In genomic region chr22:19766506-19767426, GRCh38 we compare ENCODE assay signal across 9 cellular contexts. TPM values are rescaled to one million over a fixed set of nuclear protein-coding genes. Genes with fewer than 3 reads are reported as not detected.
DNase-seq lines count a peak whose midpoint lies in the region; ATAC-seq and TF ChIP-seq lines count a peak whose summit lies in the region.
"Had no signal": no experiment of that assay in that cellular context is flagged by ENCODE, and none has a peak within 500 bp of the region (broad histone marks: within the 10 kb centered on the region; RNA-seq: fewer than 3 reads in every experiment).

No MANE protein-coding gene starts in this region.

- H3K18ac ChIP-seq in neuronal stem cell (ENCODE audit: low read length) = peak overlapping the region; percentile 46

- no peak overlapping the region for H3K27ac ChIP-seq in neuronal stem cell (replicated peaks; ENCODE audit: low read length)

- peak overlapping the region; percentile 66 for H2AFZ ChIP-seq in neuronal stem cell (ENCODE audit: low read length)

- H3K36me3 ChIP-seq in neuronal stem cell (replicated peaks in 1 of 2; ENCODE audit: control insufficient read depth in 2 of 2, insufficient read depth in 2 of 2, low read length in 2 of 2) = no peaks in the 10 kb centered on the region

- no peak overlapping the region for H4K91ac ChIP-seq in neuronal stem cell (ENCODE audit: low read depth, low read length, poor library complexity)

- in situ Hi-C loops in GM13977 (cut with MboI; ENCODE audit: low pct_unique_long_range_greater_than_20kb, low sequenced_read_pairs, unreplicated experiment) (no loop called here), G401 (cut with HindIII; ENCODE audit: low sequenced_read_pairs) (loop anchor here (25.0 kb wide), 1 partner anchor 196 kb away; no protein-coding TSS in a partner anchor)

- H3K23ac ChIP-seq in neuronal stem cell (ENCODE audit: low read depth, low read length, poor library complexity) = peak overlapping the region; percentile 94

- DNase-seq in GM13977 (ENCODE audit: low spot score) (peak; percentile 73), UCSD-AML1 (lab: John Stamatoyannopoulos, UW; ENCODE audit: unreplicated experiment) (peak; percentile 89), dermis microvascular lymphatic vessel endothelial cell (ENCODE audit: low read depth in 2 of 2) (peak; percentile 80 to 85), neuronal stem cell (ENCODE audit: low spot score) (no peak), A172 (ENCODE audit: low spot score) (no peak), G401 (ENCODE audit: low spot score) (no peak)

- H4K8ac ChIP-seq in neuronal stem cell (ENCODE audit: low read depth, low read length) = no peak overlapping the region

- H2AK5ac ChIP-seq in neuronal stem cell (ENCODE audit: low read depth, low read length) = no peak overlapping the region

- peaks cover 11 to 13% of the 10 kb centered on the region in 2 donors for H3K4me1 ChIP-seq in neuronal stem cell (ENCODE audit: control insufficient read depth in 2 of 2, insufficient read depth in 1 of 2, low read depth in 1 of 2, low read length in 2 of 2)

- no peak overlapping the region for H3K4me3 ChIP-seq in neuronal stem cell (ENCODE audit: low read length in 2 of 2)
- H3K4me3 ChIP-seq: lung had no signal

- H3K9me3 ChIP-seq in neuronal stem cell (replicated peaks in 1 of 2; ENCODE audit: control insufficient read depth in 2 of 2, insufficient read depth in 1 of 2, low read depth in 1 of 2, low read length in 2 of 2) = peaks cover 9 to 16% of the 10 kb centered on the region in 2 donors

- no peak overlapping the region for H3K9ac ChIP-seq in neuronal stem cell (ENCODE audit: low read depth, low read length, poor library complexity)

- H2BK15ac ChIP-seq in neuronal stem cell (ENCODE audit: low read length) = peak overlapping the region; percentile 87

- peak overlapping the region; percentile 53 for H3K4me2 ChIP-seq in neuronal stem cell (ENCODE audit: insufficient read depth, low read length, poor library complexity, severe bottlenecking)

- H2BK12ac ChIP-seq in neuronal stem cell (ENCODE audit: low read length) = no peak overlapping the region

- no peak overlapping the region for H2BK5ac ChIP-seq in neuronal stem cell (ENCODE audit: low read length)

- peak; percentile 24 for TF ChIP-seq CTCF in GM13977 (IDR thresholded peaks at IDR 0.05; ENCODE audit: extremely low read depth, insufficient read depth, missing control alignments)

- H3K4ac ChIP-seq in neuronal stem cell (ENCODE audit: low read length) = no peak overlapping the region

- ATAC-seq in esophagus mucosa (no peak), GM19455 (IDR thresholded peaks at IDR 0.05; ENCODE audit: unreplicated experiment) (no peak)

- H3K79me1 ChIP-seq in neuronal stem cell (ENCODE audit: low read depth, low read length) = no peaks in the 10 kb centered on the region

- H3K14ac ChIP-seq in neuronal stem cell (ENCODE audit: low read length) = no peak overlapping the region

- WGBS in neuronal stem cell (ENCODE audit: extremely low coverage in 2 of 2, insufficient read length in 2 of 2, insufficient replicate concordance in 1 of 2), 2 donors = no CpG with 5 or more reads among the region's 105 CpGs

- H3K27me3 ChIP-seq in neuronal stem cell (ENCODE audit: control insufficient read depth in 3 of 3, insufficient read depth in 3 of 3, low read depth in 1 of 3, low read length in 3 of 3) = peaks cover 70 to 99% (median 82%) of the 10 kb centered on the region in 3 experiments

- no peak overlapping the region for H2BK120ac ChIP-seq in neuronal stem cell (ENCODE audit: low read depth, low read length)

RNA-seq across cellular contexts. Expression of gene TBX1, which starts 6.2 kb away (rescaled TPM):
- 30.4 and 62.8 TPM in 2 replicates for total RNA-seq in dermis microvascular lymphatic vessel endothelial cell
- polyA plus RNA-seq in neuronal stem cell (2013, experiment 1 of 2) = 0.31 TPM
- 0.26 TPM for polyA plus RNA-seq in neuronal stem cell (2013, experiment 2 of 2)
- 3.7 and 7.4 TPM in 2 replicates for total RNA-seq in A172 (2014; rRNA removed; shearing (Covaris generic))
- 1.1 TPM for total RNA-seq in esophagus mucosa
- 15.4 and 32.1 TPM in 2 replicates for total RNA-seq in G401 (2014; rRNA removed; shearing (Covaris generic))

RNA-seq across cellular contexts. Expression of gene GP1BB, which starts 43.4 kb away (rescaled TPM):
- total RNA-seq in dermis microvascular lymphatic vessel endothelial cell (2.7 and 5.3 TPM in 2 replicates), esophagus mucosa (2.0 TPM)
- 2.5 TPM for polyA plus RNA-seq in neuronal stem cell (2013, experiment 1 of 2)
- 2.6 TPM for polyA plus RNA-seq in neuronal stem cell (2013, experiment 2 of 2)
- 8.5 and 10.5 TPM in 2 replicates for total RNA-seq in A172 (2014; rRNA removed; shearing (Covaris generic))
- 3.2 and 4.7 TPM in 2 replicates for total RNA-seq in G401 (2014; rRNA removed; shearing (Covaris generic))

RNA-seq across cellular contexts. Expression of gene SEPTIN5, which starts 52.5 kb away (rescaled TPM):
- 23.4 and 42.1 TPM in 2 replicates for total RNA-seq in dermis microvascular lymphatic vessel endothelial cell
- polyA plus RNA-seq in neuronal stem cell (2013, experiment 1 of 2) = 23.1 TPM
- 21.3 TPM for polyA plus RNA-seq in neuronal stem cell (2013, experiment 2 of 2)
- 18.7 and 40.3 TPM in 2 replicates for total RNA-seq in A172 (2014; rRNA removed; shearing (Covaris generic))
- total RNA-seq in esophagus mucosa = 31.3 TPM
- 8.3 and 21.4 TPM in 2 replicates for total RNA-seq in G401 (2014; rRNA removed; shearing (Covaris generic))

Comparison
In these comparisons a context has a peak if more than half of its experiments do, and no peak if none do; other contexts are left out.
1. DNase-seq: peak in GM13977 (single experiment), UCSD-AML1 (single experiment) and dermis microvascular lymphatic vessel endothelial cell (2 of 2); none in neuronal stem cell (single experiment), A172 (single experiment) and G401 (single experiment).